In the genomic region with DNA sequence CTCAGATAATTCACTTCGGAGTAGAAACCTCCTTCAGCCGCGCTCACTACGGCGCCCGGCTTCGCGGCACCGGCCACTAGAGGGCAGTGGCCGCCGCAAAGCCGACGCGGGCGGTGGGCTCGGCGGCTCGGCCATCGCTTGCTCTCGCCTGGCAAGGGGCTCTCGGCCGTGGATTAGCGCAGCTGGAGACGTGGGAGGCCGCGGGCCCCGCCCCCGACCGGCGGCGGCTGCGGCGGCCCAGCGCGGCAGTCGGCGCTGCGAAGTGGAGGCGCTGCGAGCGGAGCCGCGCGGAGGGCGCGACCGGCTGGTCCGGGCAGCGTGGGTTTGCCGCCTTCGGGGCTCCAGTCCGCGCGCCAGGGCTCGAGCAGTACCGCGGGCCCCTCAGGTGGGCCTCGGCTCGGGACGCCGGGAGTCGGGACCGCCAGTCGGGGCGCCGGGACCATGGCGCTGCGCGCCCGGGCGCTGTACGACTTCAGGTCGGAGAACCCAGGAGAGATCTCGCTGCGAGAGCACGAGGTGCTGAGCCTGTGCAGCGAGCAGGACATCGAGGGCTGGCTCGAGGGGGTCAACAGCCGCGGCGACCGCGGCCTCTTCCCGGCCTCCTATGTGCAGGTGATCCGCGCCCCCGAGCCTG, we compare ENCODE assay signal across 1 cellular context.
TF ChIP-seq lines count a peak whose summit lies in the region.

Gene SNX18, plus strand, starts transcription at position 248 of the 634 bp plus-strand sequence. Its CDS starts 194 bp downstream, at position 442.

TF ChIP-seq in K562, 482 proteins besides CTCF, POLR2A, EP300 and RAD21 (continued from another document and continues in another):
- TF ChIP-seq RERE (CRISPR knock-in tag; IDR thresholded peaks at IDR 0.05; ENCODE audit: borderline replicate concordance), result no peak
- no peak for TF ChIP-seq PURB (CRISPR knock-in tag; IDR thresholded peaks at IDR 0.05; ENCODE audit: low read depth)
- peak; percentile 98 for TF ChIP-seq CXXC5 (CRISPR knock-in tag; IDR thresholded peaks at IDR 0.05)
- TF ChIP-seq CEBPZ (IDR thresholded peaks at IDR 0.05; ENCODE audit: borderline replicate concordance, low read depth, low read length), result no peak
- TF ChIP-seq GABPB2 (CRISPR knock-in tag; conservative IDR thresholded peaks at IDR 0.05), result no peak
- TF ChIP-seq SIN3B (IDR thresholded peaks at IDR 0.05; ENCODE audit: low read depth), result peak; percentile 65; the same call in 1 of the 2 replicates
- TF ChIP-seq, protein P1, sequence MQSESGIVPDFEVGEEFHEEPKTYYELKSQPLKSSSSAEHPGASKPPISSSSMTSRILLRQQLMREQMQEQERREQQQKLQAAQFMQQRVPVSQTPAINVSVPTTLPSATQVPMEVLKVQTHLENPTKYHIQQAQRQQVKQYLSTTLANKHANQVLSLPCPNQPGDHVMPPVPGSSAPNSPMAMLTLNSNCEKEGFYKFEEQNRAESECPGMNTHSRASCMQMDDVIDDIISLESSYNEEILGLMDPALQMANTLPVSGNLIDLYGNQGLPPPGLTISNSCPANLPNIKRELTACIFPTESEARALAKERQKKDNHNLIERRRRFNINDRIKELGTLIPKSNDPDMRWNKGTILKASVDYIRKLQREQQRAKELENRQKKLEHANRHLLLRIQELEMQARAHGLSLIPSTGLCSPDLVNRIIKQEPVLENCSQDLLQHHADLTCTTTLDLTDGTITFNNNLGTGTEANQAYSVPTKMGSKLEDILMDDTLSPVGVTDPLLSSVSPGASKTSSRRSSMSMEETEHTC (IDR thresholded peaks at IDR 0.05), result no peak
- no peak for TF ChIP-seq CTCFL (IDR thresholded peaks at IDR 0.05; ENCODE audit: borderline replicate concordance, insufficient read depth, low read depth, low read length, poor library complexity, severe bottlenecking)
- TF ChIP-seq KDM2B (CRISPR knock-in tag; IDR thresholded peaks at IDR 0.05), result peak; percentile 90; the same call in 1 of the 2 replicates
- TF ChIP-seq, protein P2, sequence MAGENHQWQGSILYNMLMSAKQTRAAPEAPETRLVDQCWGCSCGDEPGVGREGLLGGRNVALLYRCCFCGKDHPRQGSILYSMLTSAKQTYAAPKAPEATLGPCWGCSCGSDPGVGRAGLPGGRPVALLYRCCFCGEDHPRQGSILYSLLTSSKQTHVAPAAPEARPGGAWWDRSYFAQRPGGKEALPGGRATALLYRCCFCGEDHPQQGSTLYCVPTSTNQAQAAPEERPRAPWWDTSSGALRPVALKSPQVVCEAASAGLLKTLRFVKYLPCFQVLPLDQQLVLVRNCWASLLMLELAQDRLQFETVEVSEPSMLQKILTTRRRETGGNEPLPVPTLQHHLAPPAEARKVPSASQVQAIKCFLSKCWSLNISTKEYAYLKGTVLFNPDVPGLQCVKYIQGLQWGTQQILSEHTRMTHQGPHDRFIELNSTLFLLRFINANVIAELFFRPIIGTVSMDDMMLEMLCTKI (IDR thresholded peaks at IDR 0.05; ENCODE audit: partially characterized antibody), result no peak
- TF ChIP-seq NCOA6 (IDR thresholded peaks at IDR 0.05), result no peak
- TF ChIP-seq ZNF133 (CRISPR knock-in tag; IDR thresholded peaks at IDR 0.05), result no peak
- TF ChIP-seq, protein P3, sequence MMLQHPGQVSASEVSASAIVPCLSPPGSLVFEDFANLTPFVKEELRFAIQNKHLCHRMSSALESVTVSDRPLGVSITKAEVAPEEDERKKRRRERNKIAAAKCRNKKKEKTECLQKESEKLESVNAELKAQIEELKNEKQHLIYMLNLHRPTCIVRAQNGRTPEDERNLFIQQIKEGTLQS (IDR thresholded peaks at IDR 0.05), result no peak
- TF ChIP-seq, protein P3 (CRISPR knock-in tag; conservative IDR thresholded peaks at IDR 0.05), result no peak
- TF ChIP-seq, protein P4, sequence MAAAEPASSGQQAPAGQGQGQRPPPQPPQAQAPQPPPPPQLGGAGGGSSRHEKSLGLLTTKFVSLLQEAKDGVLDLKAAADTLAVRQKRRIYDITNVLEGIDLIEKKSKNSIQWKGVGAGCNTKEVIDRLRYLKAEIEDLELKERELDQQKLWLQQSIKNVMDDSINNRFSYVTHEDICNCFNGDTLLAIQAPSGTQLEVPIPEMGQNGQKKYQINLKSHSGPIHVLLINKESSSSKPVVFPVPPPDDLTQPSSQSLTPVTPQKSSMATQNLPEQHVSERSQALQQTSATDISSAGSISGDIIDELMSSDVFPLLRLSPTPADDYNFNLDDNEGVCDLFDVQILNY (CRISPR knock-in tag; IDR thresholded peaks at IDR 0.05), result no peak
- TF ChIP-seq MEF2D (tag; conservative IDR thresholded peaks at IDR 0.05; ENCODE audit: low read depth), result no peak
- TF ChIP-seq NR2C2 (CRISPR knock-in tag; IDR thresholded peaks at IDR 0.05), result no peak
- no peak for TF ChIP-seq NR2C2 (tag; IDR thresholded peaks at IDR 0.05)
- no peak for TF ChIP-seq NUFIP1 (IDR thresholded peaks at IDR 0.05; ENCODE audit: partially characterized antibody)
- no peak for TF ChIP-seq ZBTB33 (CRISPR knock-in tag; IDR thresholded peaks at IDR 0.05)
- no peak for TF ChIP-seq USF1 (CRISPR knock-in tag; IDR thresholded peaks at IDR 0.05)
- TF ChIP-seq SRF (CRISPR knock-in tag; IDR thresholded peaks at IDR 0.05), result no peak
- peak; percentile 36; the same call in 1 of the 2 replicates for TF ChIP-seq ATF7 (IDR thresholded peaks at IDR 0.05)
- TF ChIP-seq MBD1 (CRISPR knock-in tag; IDR thresholded peaks at IDR 0.05), result no peak
- no peak for TF ChIP-seq E2F8 (IDR thresholded peaks at IDR 0.05; ENCODE audit: low read depth, partially characterized antibody)
- TF ChIP-seq MXI1 (IDR thresholded peaks at IDR 0.05; ENCODE audit: low read depth, low read length), result no peak
